ENCODE assay signal across 15 cellular contexts in the genomic region with DNA sequence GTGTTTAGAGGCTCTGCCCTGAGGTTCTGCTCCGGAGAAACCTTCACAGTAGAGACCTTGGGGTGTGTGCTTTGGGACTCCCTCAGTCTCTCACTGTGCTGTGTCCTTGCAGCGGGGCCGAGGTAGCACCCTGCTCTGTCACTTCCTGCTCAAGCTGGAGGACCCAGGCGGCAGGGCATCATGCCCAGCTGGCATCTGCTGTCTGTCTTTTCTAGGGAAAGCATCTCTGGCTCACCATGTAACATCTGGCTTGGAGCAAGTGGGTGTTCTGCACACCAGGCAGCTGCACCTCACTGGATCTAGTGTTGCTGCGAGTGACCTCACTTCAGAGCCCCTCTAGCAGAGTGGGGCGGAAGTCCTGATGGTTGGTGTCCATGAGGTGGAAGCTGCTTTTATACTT.
DNase-seq lines count a peak whose midpoint lies in the region; ATAC-seq, FAIRE-seq and TF ChIP-seq lines count a peak whose summit lies in the region.
"Had no signal": no experiment of that assay in that cellular context is flagged by ENCODE, and none has a peak within 500 bp of the region (broad histone marks: within the 10 kb centered on the region; RNA-seq: fewer than 3 reads in every experiment).

No MANE protein-coding gene starts in this region.

- no peak overlapping the region for H3K4me2 ChIP-seq in SK-N-SH
- H3K4me2 ChIP-seq in astrocyte (ENCODE audit: low read length) = no peak overlapping the region
- H3K4me2 ChIP-seq: BLaER1 treated with 17β-estradiol and CSF1 and Interleukin-3, amounts not matched to agents 10 nM and 100 nM had no signal

- intact Hi-C loops in spleen (cut with DNase I; ENCODE audit: low total_unique reads) = loop anchor here (10.0 kb wide), 1 partner anchor 144 kb away; no protein-coding TSS in a partner anchor

- H3K4me1 ChIP-seq in SK-N-SH (ENCODE audit: control insufficient read depth in 1 of 2, insufficient read depth in 2 of 2, low read depth in 1 of 2, low read length in 1 of 2) (peaks cover 5 to 22% of the 10 kb centered on the region in 2 experiments; a peak in 2 of 4 replicates), astrocyte (ENCODE audit: insufficient read depth, low read length) (no peaks in the 10 kb centered on the region), spleen (peaks cover 0 to 3% (median 0%) of the 10 kb centered on the region in 6 donors)
- H3K4me1 ChIP-seq: Peyer's patch had no signal

- no peaks in the 10 kb centered on the region for H3K9me2 ChIP-seq in SK-N-SH

- POLR2A ChIA-PET in SK-N-SH (lab: Yijun Ruan, JAX) = no interaction called here

- no peak overlapping the region for H3K9ac ChIP-seq in SK-N-SH
- no peak overlapping the region for H3K9ac ChIP-seq in astrocyte (ENCODE audit: low read length)
- H3K9ac ChIP-seq: BLaER1 treated with 17β-estradiol and CSF1 and Interleukin-3, amounts not matched to agents 10 nM and 100 nM had no signal

- peak overlapping the region; percentile 62; the same call in 1 of the 2 replicates for H2AFZ ChIP-seq in SK-N-SH (ENCODE audit: low read depth)
- H2AFZ ChIP-seq in astrocyte (ENCODE audit: low read depth, low read length) = peak overlapping the region; percentile 47

- no peak overlapping the region for H3K27ac ChIP-seq in SK-N-SH (ENCODE audit: low read depth in 2 of 2, low read length in 1 of 2)
- no peak overlapping the region for H3K27ac ChIP-seq in astrocyte (ENCODE audit: low read depth, low read length)
- no peak overlapping the region for H3K27ac ChIP-seq in spleen
- H3K27ac ChIP-seq: BLaER1 treated with 17β-estradiol and CSF1 and Interleukin-3, amounts not matched to agents 10 nM and 100 nM; Peyer's patch had no signal

- H3K4me1 Mint-ChIP-seq in astrocyte (ENCODE audit: low read depth, unreplicated experiment) = peaks cover 3% of the 10 kb centered on the region

- WGBS in SK-N-SH (ENCODE audit: low lambda C conversion rate) = 65% methylated on average over 5 of the region's 6 CpGs
- 63 to 73% (median 65%) methylated on average over 2 to 6 of the region's 6 CpGs for WGBS in spleen, 5 donors

- H3K27me3 Mint-ChIP-seq in astrocyte (ENCODE audit: low read depth, unreplicated experiment) = peaks cover 25% of the 10 kb centered on the region

- no peak for TF ChIP-seq POLR2A in spleen (IDR thresholded peaks at IDR 0.05)

- H3K4me3 Mint-ChIP-seq in astrocyte (ENCODE audit: unreplicated experiment) = no peak overlapping the region

- no peaks in the 10 kb centered on the region for H3K36me3 Mint-ChIP-seq in astrocyte (ENCODE audit: low read depth, unreplicated experiment)

- no peaks in the 10 kb centered on the region for H3K79me2 ChIP-seq in SK-N-SH (ENCODE audit: insufficient read depth)
- H3K79me2 ChIP-seq in astrocyte (ENCODE audit: insufficient read depth, low read length) = no peaks in the 10 kb centered on the region

- no peak for TF ChIP-seq RAD21 in SK-N-SH (IDR thresholded peaks at IDR 0.05; ENCODE audit: low read length)

- DNase-seq in SK-N-SH (no peak), HT1080 (ENCODE audit: low read depth) (peak; percentile 11), astrocyte (ENCODE audit: low read depth) (no peak), spleen (peak; percentile 34), DMS153 (lab: John Stamatoyannopoulos, UW) (no peak), SW 1271 (lab: John Stamatoyannopoulos, UW) (no peak), NCI-H446 treated with DMSO at 0.1 percent for 48 hours (lab: John Stamatoyannopoulos, UW) (no peak)
- DNase-seq: MV-4-11, NCI-H1417, NCI-H2029 treated with DMSO at 0.1 percent for 48 hours, NCI-H510A treated with DMSO at 0.1 percent for 48 hours, SIG-M5 had no signal

- FAIRE-seq in astrocyte (lab: Jason Lieb, UNC) = no peak

- no peaks in the 10 kb centered on the region for H4K20me1 ChIP-seq in SK-N-SH (ENCODE audit: insufficient read depth)
- no peaks in the 10 kb centered on the region for H4K20me1 ChIP-seq in astrocyte (ENCODE audit: insufficient read depth, low read length)
- H4K20me1 ChIP-seq: BLaER1 treated with 17β-estradiol and CSF1 and Interleukin-3, amounts not matched to agents 10 nM and 100 nM had no signal

- H3K27ac Mint-ChIP-seq in astrocyte (ENCODE audit: unreplicated experiment) = no peak overlapping the region

- H3K27me3 ChIP-seq in SK-N-SH (ENCODE audit: insufficient read depth) = no peaks in the 10 kb centered on the region
- no peaks in the 10 kb centered on the region for H3K27me3 ChIP-seq in astrocyte (ENCODE audit: insufficient read depth, low read length)
- H3K27me3 ChIP-seq in spleen (replicated peaks in 1 of 7) = peaks cover 0 to 49% (median 0%) of the 10 kb centered on the region in 7 donors
- H3K27me3 ChIP-seq: BLaER1 treated with 17β-estradiol and CSF1 and Interleukin-3, amounts not matched to agents 10 nM and 100 nM; Peyer's patch had no signal

- no peaks in the 10 kb centered on the region for H3K36me3 ChIP-seq in SK-N-SH (replicated peaks in 1 of 2; ENCODE audit: control insufficient read depth in 1 of 2, insufficient read depth in 2 of 2, low read length in 1 of 2)
- H3K36me3 ChIP-seq in astrocyte (ENCODE audit: insufficient read depth, low read length) = no peaks in the 10 kb centered on the region
- H3K36me3 ChIP-seq in spleen = no peaks in the 10 kb centered on the region
- H3K36me3 ChIP-seq: BLaER1 treated with 17β-estradiol and CSF1 and Interleukin-3, amounts not matched to agents 10 nM and 100 nM; Peyer's patch had no signal

- H3K4me3 ChIP-seq in SK-N-SH (ENCODE audit: low read depth in 2 of 2, low read length in 1 of 2) = no peak overlapping the region
- H3K4me3 ChIP-seq in astrocyte (ENCODE audit: insufficient read depth, low read depth, low read length) = no peak overlapping the region
- H3K4me3 ChIP-seq in spleen = no peak overlapping the region
- H3K4me3 ChIP-seq: BLaER1 treated with 17β-estradiol and CSF1 and Interleukin-3, amounts not matched to agents 10 nM and 100 nM; Peyer's patch had no signal

- CTCF ChIA-PET in SK-N-SH (lab: Yijun Ruan, JAX) = interaction anchor here (2.2 to 5.9 kb wide), 2 partner anchors 9 to 12 kb away, joined by 11 to 47 read pairs; no protein-coding TSS in a partner anchor

- H3K9me3 ChIP-seq in SK-N-SH (no peaks in the 10 kb centered on the region), astrocyte (ENCODE audit: insufficient read depth, low read depth, low read length) (no peaks in the 10 kb centered on the region), spleen (no peaks in the 10 kb centered on the region)
- H3K9me3 ChIP-seq: BLaER1 treated with 17β-estradiol and CSF1 and Interleukin-3, amounts not matched to agents 10 nM and 100 nM; Peyer's patch had no signal

- H3K9me3 Mint-ChIP-seq in astrocyte (ENCODE audit: unreplicated experiment) = no peaks in the 10 kb centered on the region

- H3F3A ChIP-seq in SK-N-SH (replicated peaks; ENCODE audit: insufficient read depth) = no peaks in the 10 kb centered on the region

- no peak for ATAC-seq in SK-N-SH treated with all-trans-retinoic acid at 6 μM for 48 hours

- TF ChIP-seq CTCF in SK-N-SH (IDR thresholded peaks at IDR 0.05) (no peak), astrocyte (IDR thresholded peaks at IDR 0.05; ENCODE audit: insufficient read depth, low read depth, low read length) (no peak), spleen (IDR thresholded peaks at IDR 0.05 in 8 of 11, conservative IDR thresholded peaks at IDR 0.05 in 3 of 11) (no peak)

- no peak for TF ChIP-seq EP300 in SK-N-SH (IDR thresholded peaks at IDR 0.05; ENCODE audit: borderline replicate concordance in 1 of 2, low read depth in 1 of 2, low read length in 1 of 2)

TF ChIP-seq in SK-N-SH, 30 proteins besides CTCF, POLR2A, EP300 and RAD21 (continues in another document):
- no peak for TF ChIP-seq SIN3A (IDR thresholded peaks at IDR 0.05; ENCODE audit: borderline replicate concordance, low read depth, low read length)
- TF ChIP-seq FOSL2 (IDR thresholded peaks at IDR 0.05; ENCODE audit: borderline replicate concordance, low read depth) = no peak
- no peak for TF ChIP-seq YY1 (IDR thresholded peaks at IDR 0.05; ENCODE audit: low read depth)
- no peak for TF ChIP-seq RFX5 (IDR thresholded peaks at IDR 0.05; ENCODE audit: low read length)
- no peak for TF ChIP-seq MEF2A (IDR thresholded peaks at IDR 0.05; ENCODE audit: borderline replicate concordance, low read depth)
- TF ChIP-seq NRF1 (IDR thresholded peaks at IDR 0.05; ENCODE audit: low read depth, low read length) = no peak
- TF ChIP-seq, protein P1, sequence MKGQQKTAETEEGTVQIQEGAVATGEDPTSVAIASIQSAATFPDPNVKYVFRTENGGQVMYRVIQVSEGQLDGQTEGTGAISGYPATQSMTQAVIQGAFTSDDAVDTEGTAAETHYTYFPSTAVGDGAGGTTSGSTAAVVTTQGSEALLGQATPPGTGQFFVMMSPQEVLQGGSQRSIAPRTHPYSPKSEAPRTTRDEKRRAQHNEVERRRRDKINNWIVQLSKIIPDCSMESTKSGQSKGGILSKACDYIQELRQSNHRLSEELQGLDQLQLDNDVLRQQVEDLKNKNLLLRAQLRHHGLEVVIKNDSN (IDR thresholded peaks at IDR 0.05; ENCODE audit: borderline replicate concordance, low read depth) = no peak
- no peak for TF ChIP-seq GABPA (IDR thresholded peaks at IDR 0.05; ENCODE audit: low read depth)
- TF ChIP-seq SMC3 (IDR thresholded peaks at IDR 0.05; ENCODE audit: low read depth, low read length) = no peak

TF ChIP-seq in SK-N-SH treated with all-trans-retinoic acid at 6 μM for 48 hours, 23 proteins besides CTCF, POLR2A, EP300 and RAD21 (continues in another document):
- TF ChIP-seq TOX (CRISPR knock-in tag; IDR thresholded peaks at IDR 0.05; ENCODE audit: borderline replicate concordance) = no peak
- TF ChIP-seq ARNTL (CRISPR knock-in tag; IDR thresholded peaks at IDR 0.05; ENCODE audit: borderline replicate concordance, low read depth) = no peak
- TF ChIP-seq, protein P2, sequence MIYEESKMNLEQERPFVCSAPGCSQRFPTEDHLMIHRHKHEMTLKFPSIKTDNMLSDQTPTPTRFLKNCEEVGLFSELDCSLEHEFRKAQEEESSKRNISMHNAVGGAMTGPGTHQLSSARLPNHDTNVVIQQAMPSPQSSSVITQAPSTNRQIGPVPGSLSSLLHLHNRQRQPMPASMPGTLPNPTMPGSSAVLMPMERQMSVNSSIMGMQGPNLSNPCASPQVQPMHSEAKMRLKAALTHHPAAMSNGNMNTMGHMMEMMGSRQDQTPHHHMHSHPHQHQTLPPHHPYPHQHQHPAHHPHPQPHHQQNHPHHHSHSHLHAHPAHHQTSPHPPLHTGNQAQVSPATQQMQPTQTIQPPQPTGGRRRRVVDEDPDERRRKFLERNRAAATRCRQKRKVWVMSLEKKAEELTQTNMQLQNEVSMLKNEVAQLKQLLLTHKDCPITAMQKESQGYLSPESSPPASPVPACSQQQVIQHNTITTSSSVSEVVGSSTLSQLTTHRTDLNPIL (CRISPR knock-in tag; IDR thresholded peaks at IDR 0.05; ENCODE audit: low read depth) = no peak

Comparison
In these comparisons a context has a peak if more than half of its experiments do, and no peak if none do; other contexts are left out.
1. DNase-seq: peak in HT1080 (single experiment) and spleen (single experiment); none in SK-N-SH (single experiment), astrocyte (single experiment), DMS153 (single experiment), SW 1271 (0 of 2) and NCI-H446 treated with DMSO at 0.1 percent for 48 hours (single experiment).